8 cellular contexts compared by ENCODE assay signal in genomic region chrX:50514811-50515210, GRCh38. TPM values are rescaled to one million over a fixed set of nuclear protein-coding genes. Genes with fewer than 3 reads are reported as not detected.
"Had no signal": no experiment of that assay in that cellular context is flagged by ENCODE, and none has a peak within 500 bp of the region (broad histone marks: within the 10 kb centered on the region; RNA-seq: fewer than 3 reads in every experiment).

No MANE protein-coding gene starts in this region.

- H3K4me1 Mint-ChIP-seq: IgD-negative memory B cell had no signal

- H3K36me3 Mint-ChIP-seq: IgD-negative memory B cell had no signal

- H3K27ac Mint-ChIP-seq: IgD-negative memory B cell had no signal

- ATAC-seq: HepG2, K562 had no signal

- DNase-seq: IMR-90, KBM-7, KG1 had no signal

- H3K4me3 Mint-ChIP-seq: IgD-negative memory B cell had no signal

RNA-seq across cellular contexts. Expression of gene DGKK, which starts 44.2 kb away (rescaled TPM):
- total RNA-seq: HT-29, HT1080, IMR-90, K562 had no signal
